ENCODE assay signal across 1 cellular context in genomic region chr10:27242473-27242950, GRCh38.
TF ChIP-seq lines count a peak whose summit lies in the region.

No MANE protein-coding gene starts in this region.

TF ChIP-seq in K562, 482 proteins besides CTCF, POLR2A, EP300 and RAD21 (continued from another document):
- TF ChIP-seq, protein P1, sequence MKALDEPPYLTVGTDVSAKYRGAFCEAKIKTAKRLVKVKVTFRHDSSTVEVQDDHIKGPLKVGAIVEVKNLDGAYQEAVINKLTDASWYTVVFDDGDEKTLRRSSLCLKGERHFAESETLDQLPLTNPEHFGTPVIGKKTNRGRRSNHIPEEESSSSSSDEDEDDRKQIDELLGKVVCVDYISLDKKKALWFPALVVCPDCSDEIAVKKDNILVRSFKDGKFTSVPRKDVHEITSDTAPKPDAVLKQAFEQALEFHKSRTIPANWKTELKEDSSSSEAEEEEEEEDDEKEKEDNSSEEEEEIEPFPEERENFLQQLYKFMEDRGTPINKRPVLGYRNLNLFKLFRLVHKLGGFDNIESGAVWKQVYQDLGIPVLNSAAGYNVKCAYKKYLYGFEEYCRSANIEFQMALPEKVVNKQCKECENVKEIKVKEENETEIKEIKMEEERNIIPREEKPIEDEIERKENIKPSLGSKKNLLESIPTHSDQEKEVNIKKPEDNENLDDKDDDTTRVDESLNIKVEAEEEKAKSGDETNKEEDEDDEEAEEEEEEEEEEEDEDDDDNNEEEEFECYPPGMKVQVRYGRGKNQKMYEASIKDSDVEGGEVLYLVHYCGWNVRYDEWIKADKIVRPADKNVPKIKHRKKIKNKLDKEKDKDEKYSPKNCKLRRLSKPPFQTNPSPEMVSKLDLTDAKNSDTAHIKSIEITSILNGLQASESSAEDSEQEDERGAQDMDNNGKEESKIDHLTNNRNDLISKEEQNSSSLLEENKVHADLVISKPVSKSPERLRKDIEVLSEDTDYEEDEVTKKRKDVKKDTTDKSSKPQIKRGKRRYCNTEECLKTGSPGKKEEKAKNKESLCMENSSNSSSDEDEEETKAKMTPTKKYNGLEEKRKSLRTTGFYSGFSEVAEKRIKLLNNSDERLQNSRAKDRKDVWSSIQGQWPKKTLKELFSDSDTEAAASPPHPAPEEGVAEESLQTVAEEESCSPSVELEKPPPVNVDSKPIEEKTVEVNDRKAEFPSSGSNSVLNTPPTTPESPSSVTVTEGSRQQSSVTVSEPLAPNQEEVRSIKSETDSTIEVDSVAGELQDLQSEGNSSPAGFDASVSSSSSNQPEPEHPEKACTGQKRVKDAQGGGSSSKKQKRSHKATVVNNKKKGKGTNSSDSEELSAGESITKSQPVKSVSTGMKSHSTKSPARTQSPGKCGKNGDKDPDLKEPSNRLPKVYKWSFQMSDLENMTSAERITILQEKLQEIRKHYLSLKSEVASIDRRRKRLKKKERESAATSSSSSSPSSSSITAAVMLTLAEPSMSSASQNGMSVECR (CRISPR knock-in tag; IDR thresholded peaks at IDR 0.05) = no peak
- no peak for TF ChIP-seq ZBTB33 (CRISPR knock-in tag; IDR thresholded peaks at IDR 0.05)
- no peak for TF ChIP-seq ILK (tag; IDR thresholded peaks at IDR 0.05; ENCODE audit: borderline replicate concordance, low read depth)
- TF ChIP-seq CHD4 (IDR thresholded peaks at IDR 0.05; ENCODE audit: insufficient read depth, insufficient replicate concordance, low read depth, low read length, poor library complexity, severe bottlenecking) = no peak
- no peak for TF ChIP-seq FOS (IDR thresholded peaks at IDR 0.05; ENCODE audit: extremely low read depth, insufficient read length)
- TF ChIP-seq ZNF143 (CRISPR knock-in tag; IDR thresholded peaks at IDR 0.05) = no peak
- TF ChIP-seq RCOR1 (IDR thresholded peaks at IDR 0.05; ENCODE audit: borderline replicate concordance in 1 of 2, low read depth in 2 of 2, low read length in 2 of 2) = no peak
- TF ChIP-seq SRSF1 (IDR thresholded peaks at IDR 0.05; ENCODE audit: low read depth, low read length) = no peak
- no peak for TF ChIP-seq GATA2 (CRISPR knock-in tag; IDR thresholded peaks at IDR 0.05)
- TF ChIP-seq SMARCE1 (IDR thresholded peaks at IDR 0.05) = 0 out of 2 replicates have a peak, but pooled peaks have one; percentile 3
